7 cellular contexts compared by ENCODE assay signal in the genomic region with DNA sequence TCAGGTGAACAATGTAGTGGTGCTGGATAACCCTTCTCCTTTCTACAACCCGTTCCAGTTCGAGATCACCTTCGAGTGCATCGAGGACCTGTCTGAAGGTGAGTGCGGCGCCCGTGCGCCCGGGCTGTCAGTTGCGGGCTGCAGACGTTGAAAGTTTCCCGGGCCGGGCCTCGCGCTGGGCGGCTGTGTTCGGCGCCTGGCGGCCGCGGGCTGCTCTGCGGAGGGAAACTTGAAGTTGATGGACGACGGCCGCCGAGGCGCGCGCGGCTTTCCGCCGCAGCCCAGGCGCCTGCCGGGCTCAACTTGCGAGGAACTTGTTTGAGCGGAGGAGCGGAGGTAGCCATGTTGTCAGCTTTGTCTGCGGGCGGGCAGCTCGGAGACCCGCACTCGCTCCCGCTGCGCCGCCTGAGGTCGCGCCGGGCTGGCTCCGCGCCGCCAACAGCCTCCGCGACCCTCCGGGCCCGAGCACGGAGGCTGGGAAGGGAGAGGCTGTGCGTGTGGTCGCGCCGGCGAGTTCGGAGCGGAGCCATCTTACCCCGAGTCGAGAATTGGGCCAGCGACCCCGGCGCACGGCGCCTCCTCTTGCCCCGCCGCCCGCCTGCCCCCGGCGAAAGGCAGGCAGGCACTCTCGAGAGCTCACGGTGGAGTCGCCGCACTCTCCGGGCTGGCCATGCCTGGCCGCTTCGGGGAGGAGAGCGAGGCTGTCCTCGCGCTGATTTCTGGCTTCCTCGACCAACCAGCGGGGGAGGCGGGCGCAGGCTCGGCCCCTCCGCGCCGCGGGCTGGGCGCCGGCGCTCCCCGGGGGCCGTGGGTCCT. TPM values are rescaled to one million over a fixed set of nuclear protein-coding genes. Genes with fewer than 3 reads are reported as not detected.
DNase-seq lines count a peak whose midpoint lies in the region; ATAC-seq and TF ChIP-seq lines count a peak whose summit lies in the region.

No MANE protein-coding gene starts in this region.

- DNase-seq in NCI-H1092 (lab: John Stamatoyannopoulos, UW) (peak; percentile 40), colonic mucosa (peak; percentile 67), left lobe of liver (ENCODE audit: low spot score) (peak; percentile 76)
- DNase-seq in activated CD4-positive, alpha-beta T cell treated with anti-CD3 and anti-CD28 coated beads for 36 hours: peak; percentile 80
- peak; percentile 48 to 50 for DNase-seq in stimulated activated CD4-positive, alpha-beta T cell treated with anti-CD3 and anti-CD28 coated beads, Interleukin-2, amount 100 ng/mL, for 48 hours

- no peaks in the 10 kb centered on the region for H3K4me1 ChIP-seq in colonic mucosa

- no peaks in the 10 kb centered on the region for H3K27me3 ChIP-seq in colonic mucosa

- peaks cover 50% of the 10 kb centered on the region for H3K4me1 Mint-ChIP-seq in activated CD4-positive, alpha-beta T cell treated with anti-CD3 and anti-CD28 coated beads for 36 hours

- H3K4me3 Mint-ChIP-seq in activated CD4-positive, alpha-beta T cell treated with anti-CD3 and anti-CD28 coated beads for 36 hours: peak overlapping the region; percentile 84

- peaks cover 19% of the 10 kb centered on the region for H3K36me3 Mint-ChIP-seq in activated CD4-positive, alpha-beta T cell treated with anti-CD3 and anti-CD28 coated beads for 36 hours (ENCODE audit: low read depth)

- CTCF ChIA-PET in activated CD4-positive, alpha-beta T cell treated with anti-CD3 and anti-CD28 coated beads for 36 hours (lab: Charles Lee): interaction anchor here (0.6 to 4.0 kb wide), 5 partner anchors 9 to 216 kb away, joined by 3 to 25 read pairs (median 6); no protein-coding TSS in a partner anchor

- no peaks in the 10 kb centered on the region for H3K9me3 ChIP-seq in colonic mucosa

- intact Hi-C loops in activated CD4-positive, alpha-beta T cell treated with anti-CD3 and anti-CD28 coated beads for 36 hours (cut with DNase I, micrococcal nuclease): loop anchor here (1.0 to 10.0 kb wide), 15 partner anchors 40 to 1292 kb away; a partner anchor contains a TSS
- intact Hi-C loops in colonic mucosa (cut with DNase I): loop anchor here (5.0 kb wide), 1 partner anchor 38 kb away; no protein-coding TSS in a partner anchor

- H3K9ac ChIP-seq in colonic mucosa (ENCODE audit: low read depth in 2 of 2, low read length in 2 of 2): peak overlapping the region; percentile 92 to 95

- POLR2A ChIA-PET in activated CD4-positive, alpha-beta T cell treated with anti-CD3 and anti-CD28 coated beads for 36 hours (lab: Charles Lee): interaction anchor here (1.0 to 1.6 kb wide), 2 partner anchors 185 to 186 kb away, joined by 6 to 8 read pairs; no protein-coding TSS in a partner anchor

- peak overlapping the region; percentile 97 for H3K27ac ChIP-seq in colonic mucosa

- peak overlapping the region; percentile 98 for H3K27ac Mint-ChIP-seq in activated CD4-positive, alpha-beta T cell treated with anti-CD3 and anti-CD28 coated beads for 36 hours

- peak; percentile 41 for ATAC-seq in GM18498 (IDR thresholded peaks at IDR 0.05; ENCODE audit: unreplicated experiment)
- ATAC-seq in HG02610 (IDR thresholded peaks at IDR 0.05; ENCODE audit: unreplicated experiment): peak; percentile 42
- ATAC-seq in activated CD4-positive, alpha-beta T cell treated with anti-CD3 and anti-CD28 coated beads for 36 hours: peak; percentile 27
- ATAC-seq in left lobe of liver: peak; percentile 69

- H3K27me3 Mint-ChIP-seq in activated CD4-positive, alpha-beta T cell treated with anti-CD3 and anti-CD28 coated beads for 36 hours: no peaks in the 10 kb centered on the region

- TF ChIP-seq CTCF in colonic mucosa (IDR thresholded peaks at IDR 0.05): no peak

- no peaks in the 10 kb centered on the region for H3K36me3 ChIP-seq in colonic mucosa

- H3K4me3 ChIP-seq in colonic mucosa: peak overlapping the region; percentile 90

- no peaks in the 10 kb centered on the region for H3K9me3 Mint-ChIP-seq in activated CD4-positive, alpha-beta T cell treated with anti-CD3 and anti-CD28 coated beads for 36 hours (ENCODE audit: low read depth)

RNA-seq across cellular contexts. Expression of a gene that starts 0.7 kb away (rescaled TPM):
- total RNA-seq in activated CD4-positive, alpha-beta T cell treated with anti-CD3 and anti-CD28 coated beads for 36 hours: 10 to 100 TPM; 21.2 to 28.6 TPM
- total RNA-seq in colonic mucosa (10 to 100 TPM; 17.7 to 20.4 TPM), left lobe of liver (10.2 TPM)

RNA-seq across cellular contexts. Expression of a gene that starts 40.3 kb away (rescaled TPM):
- 10 to 100 TPM; 17.0 to 17.2 TPM for total RNA-seq in activated CD4-positive, alpha-beta T cell treated with anti-CD3 and anti-CD28 coated beads for 36 hours
- 10 to 100 TPM; 14.3 to 18.5 TPM for total RNA-seq in colonic mucosa
- 5.1 TPM for total RNA-seq in left lobe of liver

Comparison
In these comparisons a context has a peak if more than half of its experiments do, and no peak if none do; other contexts are left out.
1. Peak in every context shown above with its lines: DNase-seq, ATAC-seq, H3K4me3 ChIP-seq and H3K27ac ChIP-seq.